8 cellular contexts compared by ENCODE assay signal in genomic region chr5:139710370-139711066, GRCh38.
DNase-seq lines count a peak whose midpoint lies in the region; ATAC-seq, FAIRE-seq and TF ChIP-seq lines count a peak whose summit lies in the region.

No MANE protein-coding gene starts in this region.

- peak overlapping the region; percentile 56 for H3K4me3 ChIP-seq in AG09309 (ENCODE audit: control insufficient read depth, low read depth, low read length)
- peak overlapping the region; percentile 76 for H3K4me3 ChIP-seq in GM23338
- H3K4me3 ChIP-seq in Panc1 (ENCODE audit: low read depth in 2 of 2, low read length in 2 of 2): peak overlapping the region; percentile 57 to 62
- peak overlapping the region; percentile 11 to 56 (median 34) for H3K4me3 ChIP-seq in pancreas
- H3K4me3 ChIP-seq in aorta (ENCODE audit: low read length in 2 of 2): peak overlapping the region; percentile 2 to 60

- H3K36me3 Mint-ChIP-seq in GM23338 (ENCODE audit: low read depth): no peaks in the 10 kb centered on the region
- no peaks in the 10 kb centered on the region for H3K36me3 Mint-ChIP-seq in activated naive CD4-positive, alpha-beta T cell treated with anti-CD3 and anti-CD28 coated beads for 36 hours (ENCODE audit: low read depth)

- no TSS peak for BruUV-seq in Panc1 (replicated peaks; lab: Mats Ljungman, UMichigan)

- POLR2A ChIA-PET in Panc1 (lab: Charles Lee): interaction anchor here (0.6 kb wide), 3 partner anchors 11 to 228 kb away, joined by 3 to 6 read pairs (median 4); partner anchors contain the start of gene STING1

- H3K9me2 ChIP-seq in GM23338 (ENCODE audit: insufficient read depth): no peaks in the 10 kb centered on the region

- CTCF ChIA-PET in Panc1 (lab: Charles Lee): interaction anchor here (0.7 to 1.1 kb wide), 4 partner anchors 9 to 62 kb away, joined by 3 to 7 read pairs (median 4); partner anchors contain the start of gene CXXC5
- CTCF ChIA-PET in activated naive CD4-positive, alpha-beta T cell treated with anti-CD3 and anti-CD28 coated beads for 36 hours (lab: Charles Lee): interaction anchor here (0.6 to 2.5 kb wide), 18 partner anchors 10 to 265 kb away, joined by 3 to 12 read pairs (median 4); partner anchors contain the start of genes CXXC5 and UBE2D2

- no peaks in the 10 kb centered on the region for H4K20me1 ChIP-seq in GM23338 (replicated peaks; ENCODE audit: insufficient read depth)

- peak overlapping the region; percentile 72 for H3K4me3 Mint-ChIP-seq in GM23338
- peak overlapping the region; percentile 46 for H3K4me3 Mint-ChIP-seq in activated naive CD4-positive, alpha-beta T cell treated with anti-CD3 and anti-CD28 coated beads for 36 hours

- H3K36me3 ChIP-seq in GM23338 (ENCODE audit: insufficient read depth) (no peaks in the 10 kb centered on the region), Panc1 (ENCODE audit: control insufficient read depth, insufficient read depth, low read length) (no peaks in the 10 kb centered on the region), pancreas (no peaks in the 10 kb centered on the region), aorta (ENCODE audit: control insufficient read depth in 1 of 2, insufficient read depth in 2 of 2, low read length in 1 of 2) (no peaks in the 10 kb centered on the region)

- intact Hi-C loops in Panc1 (cut with micrococcal nuclease; ENCODE audit: unreplicated experiment) (no loop called here), pancreas (cut with DNase I) (no loop called here), aorta (cut with DNase I) (loop anchor here (2.0 to 5.0 kb wide), 4 partner anchors 34 to 60 kb away; no protein-coding TSS in a partner anchor)
- intact Hi-C loops in activated naive CD4-positive, alpha-beta T cell treated with anti-CD3 and anti-CD28 coated beads for 36 hours (cut with micrococcal nuclease): loop anchor here (1.0 to 5.0 kb wide), 4 partner anchors 36 to 133 kb away; no protein-coding TSS in a partner anchor

- peak overlapping the region; percentile 72; the same call in 1 of the 2 replicates for H2AFZ ChIP-seq in GM23338

- H3K4me2 ChIP-seq in GM23338: peak overlapping the region; percentile 99

- DNase-seq in AG09309 (ENCODE audit: low read depth): no peak
- peak; percentile 93 for DNase-seq in GM23338 (ENCODE audit: low spot score)
- no peak for DNase-seq in Panc1 (ENCODE audit: low read depth, low spot score)
- DNase-seq in activated naive CD4-positive, alpha-beta T cell treated with anti-CD3 and anti-CD28 coated beads for 36 hours: peak; percentile 45
- peak; percentile 94 for DNase-seq in glomerular visceral epithelial cell (ENCODE audit: extremely low spot score)
- DNase-seq in pancreas: peak in 5 of 6 donors; percentile 52 to 84 (median 70)
- DNase-seq in aorta: peak in 1 of 2 donors; percentile 90

- H3K27me3 ChIP-seq in GM23338 (ENCODE audit: insufficient read depth) (peaks cover 10% of the 10 kb centered on the region), Panc1 (ENCODE audit: control insufficient read depth, insufficient read depth, low read length) (no peaks in the 10 kb centered on the region), pancreas (no peaks in the 10 kb centered on the region), aorta (ENCODE audit: control insufficient read depth in 1 of 2, insufficient read depth in 2 of 2, low read length in 1 of 2) (no peaks in the 10 kb centered on the region)

- H3F3A ChIP-seq in GM23338 (replicated peaks; ENCODE audit: low read depth): peaks cover 31% of the 10 kb centered on the region

- H3K27ac Mint-ChIP-seq in GM23338: peak overlapping the region; percentile 93
- no peak overlapping the region for H3K27ac Mint-ChIP-seq in activated naive CD4-positive, alpha-beta T cell treated with anti-CD3 and anti-CD28 coated beads for 36 hours

- FAIRE-seq in pancreas (lab: Jason Lieb, UNC): no peak

- no peaks in the 10 kb centered on the region for H3K9me3 ChIP-seq in Panc1 (ENCODE audit: control insufficient read depth, insufficient read depth, low read depth, low read length)
- no peaks in the 10 kb centered on the region for H3K9me3 ChIP-seq in pancreas
- no peaks in the 10 kb centered on the region for H3K9me3 ChIP-seq in aorta (ENCODE audit: control insufficient read depth, low read length)

- no peak for TF ChIP-seq CTCF in AG09309 (IDR thresholded peaks at IDR 0.05; ENCODE audit: control insufficient read depth, insufficient read depth, low read depth, low read length, missing control alignments)
- no peak for TF ChIP-seq CTCF in GM23338 (conservative IDR thresholded peaks at IDR 0.05; ENCODE audit: low read depth in 2 of 2)
- no peak for TF ChIP-seq CTCF in Panc1 (IDR thresholded peaks at IDR 0.05)
- no peak for TF ChIP-seq CTCF in pancreas (IDR thresholded peaks at IDR 0.05)

- H3K9me3 Mint-ChIP-seq in GM23338: no peaks in the 10 kb centered on the region
- H3K9me3 Mint-ChIP-seq in activated naive CD4-positive, alpha-beta T cell treated with anti-CD3 and anti-CD28 coated beads for 36 hours: no peaks in the 10 kb centered on the region

- peaks cover 39% of the 10 kb centered on the region for H3K27me3 Mint-ChIP-seq in GM23338 (ENCODE audit: insufficient read depth, low read depth, poor library complexity)
- peaks cover 2% of the 10 kb centered on the region for H3K27me3 Mint-ChIP-seq in activated naive CD4-positive, alpha-beta T cell treated with anti-CD3 and anti-CD28 coated beads for 36 hours (ENCODE audit: low read depth)

- peaks cover 40% of the 10 kb centered on the region for H3K4me1 ChIP-seq in GM23338 (ENCODE audit: insufficient read depth)
- peaks cover 26% of the 10 kb centered on the region for H3K4me1 ChIP-seq in Panc1 (ENCODE audit: control insufficient read depth, insufficient read depth, low read length)
- H3K4me1 ChIP-seq in pancreas: peaks cover 3 to 4% (median 4%) of the 10 kb centered on the region in 3 donors
- no peaks in the 10 kb centered on the region for H3K4me1 ChIP-seq in aorta (ENCODE audit: control insufficient read depth in 1 of 2, insufficient read depth in 2 of 2, low read length in 2 of 2)

- H3K79me2 ChIP-seq in GM23338 (replicated peaks; ENCODE audit: insufficient read depth): no peaks in the 10 kb centered on the region

- 27% methylated on average over 52 to 57 of the region's 57 CpGs for WGBS in pancreas, 2 donors
- 20 to 27% methylated on average over 43 to 57 of the region's 57 CpGs for WGBS in aorta, 2 donors

- peak overlapping the region; percentile 88 for H3K27ac ChIP-seq in GM23338 (ENCODE audit: low read depth)
- H3K27ac ChIP-seq in Panc1 (ENCODE audit: low read length): 0 out of 2 replicates have a peak overlapping the region, but pooled peaks have one; percentile 17
- no peak overlapping the region for H3K27ac ChIP-seq in pancreas
- peak overlapping the region in 1 of 2 donors; percentile 2 for H3K27ac ChIP-seq in aorta (ENCODE audit: low read depth in 1 of 2, low read length in 2 of 2)

- peaks cover 47% of the 10 kb centered on the region for H3K4me1 Mint-ChIP-seq in GM23338
- H3K4me1 Mint-ChIP-seq in activated naive CD4-positive, alpha-beta T cell treated with anti-CD3 and anti-CD28 coated beads for 36 hours (ENCODE audit: low read depth): peaks cover 10% of the 10 kb centered on the region

- in situ Hi-C loops in Panc1 (cut with HindIII; ENCODE audit: low pct_unique_long_range_greater_than_20kb, low sequenced_read_pairs): no loop called here

- peak; percentile 15 for ATAC-seq in GM23338
- peak; percentile 53 for ATAC-seq in Panc1
- ATAC-seq in pancreas: peak; percentile 40 to 63 (median 48)
- peak; percentile 63 for ATAC-seq in aorta (ENCODE audit: low FRiP score)
- no peak for ATAC-seq in GM21447 (IDR thresholded peaks at IDR 0.05; ENCODE audit: unreplicated experiment)

TF ChIP-seq in GM23338, 12 proteins besides CTCF, POLR2A, EP300 and RAD21:
- no peak for TF ChIP-seq ZNF114 (CRISPR knock-in tag; IDR thresholded peaks at IDR 0.05)
- peak; percentile 28 for TF ChIP-seq POLR2AphosphoS5 (IDR thresholded peaks at IDR 0.05; ENCODE audit: low read depth)
- no peak for TF ChIP-seq CREB1 (CRISPR knock-in tag; IDR thresholded peaks at IDR 0.05; ENCODE audit: low read depth)

Comparison
In these comparisons a context has a peak if more than half of its experiments do, and no peak if none do; other contexts are left out.
1. DNase-seq: peak in GM23338 (single experiment), activated naive CD4-positive, alpha-beta T cell treated with anti-CD3 and anti-CD28 coated beads for 36 hours (single experiment), glomerular visceral epithelial cell (single experiment) and pancreas (5 of 6); none in AG09309 (single experiment) and Panc1 (single experiment).
2. H3K27ac ChIP-seq: peak in GM23338 (single experiment) and Panc1 (single experiment); none in pancreas (0 of 4).
3. intact Hi-C loops: an anchor here in activated naive CD4-positive, alpha-beta T cell treated with anti-CD3 and anti-CD28 coated beads for 36 hours (1.0 to 5.0 kb wide) and aorta (2.0 to 5.0 kb wide); none called in Panc1 and pancreas.
4. Peak in every context shown above with its lines, with median percentiles within 50 percentile points of each other: H3K4me3 ChIP-seq.